In genomic region chr6:41966214-41966920, GRCh38 we compare ENCODE assay signal across 1 cellular context.
A peak's percentile ranks its signal among the peaks of the same experiment; 100 is the strongest.
TF ChIP-seq lines count a peak whose summit lies in the region.

No MANE protein-coding gene starts in this region.

TF ChIP-seq in HepG2, 621 proteins besides CTCF, POLR2A, EP300 and RAD21:
- TF ChIP-seq ASH2L (IDR thresholded peaks at IDR 0.05; ENCODE audit: insufficient read length, low read depth, low read length) (peak; percentile 6), CHD4 (IDR thresholded peaks at IDR 0.05; ENCODE audit: borderline replicate concordance, low read length) (peak; percentile 19), HOXA5 (CRISPR knock-in tag; IDR thresholded peaks at IDR 0.05) (no peak), ZNF7 (CRISPR knock-in tag; IDR thresholded peaks at IDR 0.05) (peak; percentile 75)
- TF ChIP-seq, protein P1, sequence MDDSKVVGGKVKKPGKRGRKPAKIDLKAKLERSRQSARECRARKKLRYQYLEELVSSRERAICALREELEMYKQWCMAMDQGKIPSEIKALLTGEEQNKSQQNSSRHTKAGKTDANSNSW (CRISPR knock-in tag; IDR thresholded peaks at IDR 0.05; ENCODE audit: borderline replicate concordance): no peak
